ENCODE assay signal across 1 cellular context in the genomic region with DNA sequence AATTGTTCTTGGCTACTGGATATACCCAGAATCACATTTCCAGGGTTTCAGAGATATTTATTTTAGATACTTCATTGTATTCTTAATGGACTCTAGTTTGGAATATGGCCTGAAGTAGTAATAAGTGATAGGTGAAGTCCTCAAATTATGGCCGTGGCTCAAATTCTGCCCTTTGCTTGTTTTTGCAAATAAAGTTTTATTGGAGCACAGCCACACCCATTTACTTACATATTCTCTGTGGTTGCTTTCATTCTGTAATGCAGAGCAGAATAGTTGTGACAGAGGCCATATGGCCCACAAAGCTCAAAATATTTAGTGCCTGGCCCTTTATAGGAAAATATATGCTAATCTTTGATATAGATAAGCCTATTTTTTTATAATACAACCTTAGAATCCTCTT.
A peak's percentile ranks its signal among the peaks of the same experiment; 100 is the strongest.
TF ChIP-seq lines count a peak whose summit lies in the region.

No MANE protein-coding gene starts in this region.

TF ChIP-seq in K562, 482 proteins besides CTCF, POLR2A, EP300 and RAD21 (continued from another document):
- TF ChIP-seq, protein P1, sequence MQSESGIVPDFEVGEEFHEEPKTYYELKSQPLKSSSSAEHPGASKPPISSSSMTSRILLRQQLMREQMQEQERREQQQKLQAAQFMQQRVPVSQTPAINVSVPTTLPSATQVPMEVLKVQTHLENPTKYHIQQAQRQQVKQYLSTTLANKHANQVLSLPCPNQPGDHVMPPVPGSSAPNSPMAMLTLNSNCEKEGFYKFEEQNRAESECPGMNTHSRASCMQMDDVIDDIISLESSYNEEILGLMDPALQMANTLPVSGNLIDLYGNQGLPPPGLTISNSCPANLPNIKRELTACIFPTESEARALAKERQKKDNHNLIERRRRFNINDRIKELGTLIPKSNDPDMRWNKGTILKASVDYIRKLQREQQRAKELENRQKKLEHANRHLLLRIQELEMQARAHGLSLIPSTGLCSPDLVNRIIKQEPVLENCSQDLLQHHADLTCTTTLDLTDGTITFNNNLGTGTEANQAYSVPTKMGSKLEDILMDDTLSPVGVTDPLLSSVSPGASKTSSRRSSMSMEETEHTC (IDR thresholded peaks at IDR 0.05): no peak
- TF ChIP-seq, protein P2, sequence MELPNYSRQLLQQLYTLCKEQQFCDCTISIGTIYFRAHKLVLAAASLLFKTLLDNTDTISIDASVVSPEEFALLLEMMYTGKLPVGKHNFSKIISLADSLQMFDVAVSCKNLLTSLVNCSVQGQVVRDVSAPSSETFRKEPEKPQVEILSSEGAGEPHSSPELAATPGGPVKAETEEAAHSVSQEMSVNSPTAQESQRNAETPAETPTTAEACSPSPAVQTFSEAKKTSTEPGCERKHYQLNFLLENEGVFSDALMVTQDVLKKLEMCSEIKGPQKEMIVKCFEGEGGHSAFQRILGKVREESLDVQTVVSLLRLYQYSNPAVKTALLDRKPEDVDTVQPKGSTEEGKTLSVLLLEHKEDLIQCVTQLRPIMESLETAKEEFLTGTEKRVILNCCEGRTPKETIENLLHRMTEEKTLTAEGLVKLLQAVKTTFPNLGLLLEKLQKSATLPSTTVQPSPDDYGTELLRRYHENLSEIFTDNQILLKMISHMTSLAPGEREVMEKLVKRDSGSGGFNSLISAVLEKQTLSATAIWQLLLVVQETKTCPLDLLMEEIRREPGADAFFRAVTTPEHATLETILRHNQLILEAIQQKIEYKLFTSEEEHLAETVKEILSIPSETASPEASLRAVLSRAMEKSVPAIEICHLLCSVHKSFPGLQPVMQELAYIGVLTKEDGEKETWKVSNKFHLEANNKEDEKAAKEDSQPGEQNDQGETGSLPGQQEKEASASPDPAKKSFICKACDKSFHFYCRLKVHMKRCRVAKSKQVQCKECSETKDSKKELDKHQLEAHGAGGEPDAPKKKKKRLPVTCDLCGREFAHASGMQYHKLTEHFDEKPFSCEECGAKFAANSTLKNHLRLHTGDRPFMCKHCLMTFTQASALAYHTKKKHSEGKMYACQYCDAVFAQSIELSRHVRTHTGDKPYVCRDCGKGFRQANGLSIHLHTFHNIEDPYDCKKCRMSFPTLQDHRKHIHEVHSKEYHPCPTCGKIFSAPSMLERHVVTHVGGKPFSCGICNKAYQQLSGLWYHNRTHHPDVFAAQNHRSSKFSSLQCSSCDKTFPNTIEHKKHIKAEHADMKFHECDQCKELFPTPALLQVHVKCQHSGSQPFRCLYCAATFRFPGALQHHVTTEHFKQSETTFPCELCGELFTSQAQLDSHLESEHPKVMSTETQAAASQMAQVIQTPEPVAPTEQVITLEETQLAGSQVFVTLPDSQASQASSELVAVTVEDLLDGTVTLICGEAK (IDR thresholded peaks at IDR 0.05): peak; percentile 93
- TF ChIP-seq, protein P2 (CRISPR knock-in tag; IDR thresholded peaks at IDR 0.05): peak; percentile 86
TF ChIP-seq in K562: peak in this region for 1.
